In the genomic region with DNA sequence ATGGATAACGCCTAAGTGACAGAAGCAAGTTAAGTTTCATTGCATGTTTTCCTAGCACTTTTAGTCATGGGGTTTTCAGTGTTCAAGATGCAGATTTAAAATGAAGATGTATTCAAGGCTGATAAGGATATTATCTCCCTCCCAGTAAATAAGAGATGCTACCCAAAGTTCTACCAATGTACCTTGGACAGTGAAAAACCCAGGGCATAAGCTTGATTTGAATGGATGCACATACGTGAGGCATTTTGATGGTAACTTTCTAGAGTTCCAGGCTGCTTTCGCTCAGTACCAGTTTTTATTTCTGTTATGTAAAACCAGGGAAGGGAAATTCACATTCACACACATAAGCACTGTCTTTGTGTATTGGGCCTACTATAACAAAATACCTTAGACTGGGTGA, we compare ENCODE assay signal across 15 cellular contexts.
DNase-seq lines count a peak whose midpoint lies in the region; TF ChIP-seq lines count a peak whose summit lies in the region.
"Had no signal": no experiment of that assay in that cellular context is flagged by ENCODE, and none has a peak within 500 bp of the region (broad histone marks: within the 10 kb centered on the region; RNA-seq: fewer than 3 reads in every experiment).

No MANE protein-coding gene starts in this region.

- H3K4me2 ChIP-seq in BLaER1, result peak overlapping the region; percentile 92

- H3K36me3 ChIP-seq in BLaER1 (peaks cover 53% of the 10 kb centered on the region), HEK293 (ENCODE audit: control insufficient read depth in 2 of 2, insufficient read depth in 1 of 2, low read length in 2 of 2) (peaks cover 0 to 9% of the 10 kb centered on the region in 2 experiments; a peak in 1 of 3 replicates), prostate gland (no peaks in the 10 kb centered on the region)

- TF ChIP-seq POLR2A in prostate gland (IDR thresholded peaks at IDR 0.05), result no peak

- TF ChIP-seq CTCF in HEK293 (tag by site-specific recombination; IDR thresholded peaks at IDR 0.05) (no peak), nephron (IDR thresholded peaks at IDR 0.05; ENCODE audit: unreplicated experiment in 3 of 3) (no peak), prostate gland (IDR thresholded peaks at IDR 0.05) (no peak)

- WGBS in prostate gland, result 88% methylated on average over 3 of the region's 3 CpGs

- POLR2A ChIA-PET in HEK293 (lab: Yijun Ruan, JAX), result no interaction called here

- DNase-seq in activated T-helper 2 cell treated with anti-CD3 and anti-CD28 coated beads, Interferon-gamma antibody, Interleukin-2, Interleukin-4, amounts not matched to agents 10 μg/mL and 5 μg/mL and 100 μg/mL, durations not matched to agents 14 hours and 24 hours and 36 hours (ENCODE audit: low spot score), result no peak
- no peak for DNase-seq in NOMO-1 treated with DMSO at 0.1 percent for 48 hours (lab: John Stamatoyannopoulos, UW; ENCODE audit: unreplicated experiment)
- no peak for DNase-seq in occipital lobe (lab: John Stamatoyannopoulos, UW)
- no peak for DNase-seq in retina
- no peak for DNase-seq in prostate gland (ENCODE audit: low spot score)
- DNase-seq: GOT3; NCI-H1092 treated with DMSO at 0.1 percent for 48 hours; NCI-H1694 treated with DMSO at 0.1 percent for 48 hours; NCI-H345; NCI-H526 treated with DMSO at 0.1 percent for 48 hours; NK-92 treated with Interleukin-12 subunit alpha and Interleukin-12 subunit beta, amount 100 ng/mL, for 24 hours had no signal

- peaks cover 23% of the 10 kb centered on the region for H3K4me1 Mint-ChIP-seq in activated T-helper 2 cell treated with anti-CD3 and anti-CD28 coated beads, Interferon-gamma antibody, Interleukin-2, Interleukin-4, amounts not matched to agents 10 μg/mL and 5 μg/mL and 100 μg/mL, durations not matched to agents 14 hours and 24 hours and 36 hours (ENCODE audit: low read depth)
- peaks cover 64% of the 10 kb centered on the region for H3K4me1 Mint-ChIP-seq in nephron

- H3K36me3 Mint-ChIP-seq in activated T-helper 2 cell treated with anti-CD3 and anti-CD28 coated beads, Interferon-gamma antibody, Interleukin-2, Interleukin-4, amounts not matched to agents 10 μg/mL and 5 μg/mL and 100 μg/mL, durations not matched to agents 14 hours and 24 hours and 36 hours (ENCODE audit: low read depth), result peaks cover 45% of the 10 kb centered on the region
- peaks cover 33% of the 10 kb centered on the region for H3K36me3 Mint-ChIP-seq in nephron (ENCODE audit: low read depth)

- intact Hi-C loops in activated T-helper 2 cell treated with anti-CD3 and anti-CD28 coated beads, Interferon-gamma antibody, Interleukin-2, Interleukin-4, amounts not matched to agents 10 μg/mL and 5 μg/mL and 100 μg/mL, durations not matched to agents 14 hours and 24 hours and 36 hours (cut with micrococcal nuclease), result no loop called here
- intact Hi-C loops in prostate gland (cut with DNase I), result loop anchor here (10.0 kb wide), 1 partner anchor 88 kb away; a partner anchor contains a TSS

- H3K27me3 ChIP-seq in BLaER1, result no peaks in the 10 kb centered on the region
- no peaks in the 10 kb centered on the region for H3K27me3 ChIP-seq in prostate gland (replicated peaks; ENCODE audit: insufficient read depth)

- H3K27ac ChIP-seq in BLaER1 (peak overlapping the region; percentile 89), HEK293 (ENCODE audit: extremely low read depth, low read depth, low read length) (no peak overlapping the region), prostate gland (no peak overlapping the region)

- no peaks in the 10 kb centered on the region for H3K9me3 Mint-ChIP-seq in activated T-helper 2 cell treated with anti-CD3 and anti-CD28 coated beads, Interferon-gamma antibody, Interleukin-2, Interleukin-4, amounts not matched to agents 10 μg/mL and 5 μg/mL and 100 μg/mL, durations not matched to agents 14 hours and 24 hours and 36 hours
- no peaks in the 10 kb centered on the region for H3K9me3 Mint-ChIP-seq in nephron

- H3K27ac Mint-ChIP-seq in activated T-helper 2 cell treated with anti-CD3 and anti-CD28 coated beads, Interferon-gamma antibody, Interleukin-2, Interleukin-4, amounts not matched to agents 10 μg/mL and 5 μg/mL and 100 μg/mL, durations not matched to agents 14 hours and 24 hours and 36 hours, result peak overlapping the region; percentile 42
- peak overlapping the region in 2 of 3 experiments; percentile 6 to 73 for H3K27ac Mint-ChIP-seq in nephron

- no peaks in the 10 kb centered on the region for H3K27me3 Mint-ChIP-seq in activated T-helper 2 cell treated with anti-CD3 and anti-CD28 coated beads, Interferon-gamma antibody, Interleukin-2, Interleukin-4, amounts not matched to agents 10 μg/mL and 5 μg/mL and 100 μg/mL, durations not matched to agents 14 hours and 24 hours and 36 hours (ENCODE audit: low read depth)
- H3K27me3 Mint-ChIP-seq in nephron (ENCODE audit: low read depth), result no peaks in the 10 kb centered on the region

- H3K4me3 ChIP-seq in BLaER1 (no peak overlapping the region), HEK293 (ENCODE audit: low read depth, low read length) (no peak overlapping the region), prostate gland (no peak overlapping the region)
- H3K4me3 ChIP-seq: K562 had no signal

- peaks cover 91% of the 10 kb centered on the region for H3K4me1 ChIP-seq in BLaER1
- H3K4me1 ChIP-seq in HEK293 (ENCODE audit: control insufficient read depth, insufficient read depth, low read length), result 0 out of 2 replicates have a peak, but pooled peaks cover 2% of the 10 kb centered on the region
- H3K4me1 ChIP-seq in prostate gland (replicated peaks), result no peaks in the 10 kb centered on the region

- H4K20me1 ChIP-seq in BLaER1, result no peaks in the 10 kb centered on the region

- H3K9ac ChIP-seq in BLaER1, result peak overlapping the region; percentile 21; the same call in 1 of the 2 replicates

- no peak overlapping the region for H3K4me3 Mint-ChIP-seq in activated T-helper 2 cell treated with anti-CD3 and anti-CD28 coated beads, Interferon-gamma antibody, Interleukin-2, Interleukin-4, amounts not matched to agents 10 μg/mL and 5 μg/mL and 100 μg/mL, durations not matched to agents 14 hours and 24 hours and 36 hours (ENCODE audit: low read depth)
- no peak overlapping the region for H3K4me3 Mint-ChIP-seq in nephron

- H3K9me3 ChIP-seq in BLaER1 (no peaks in the 10 kb centered on the region), HEK293 (ENCODE audit: control insufficient read depth, insufficient read depth, low read depth, low read length) (no peaks in the 10 kb centered on the region), prostate gland (no peaks in the 10 kb centered on the region)

- CTCF ChIA-PET in HEK293 (lab: Yijun Ruan, JAX), result interaction anchor here (0.6 to 1.8 kb wide), 5 partner anchors 28 to 180 kb away, joined by 3 to 5 read pairs (median 4); no protein-coding TSS in a partner anchor

TF ChIP-seq in HEK293, 187 proteins besides CTCF, POLR2A, EP300 and RAD21 (continues in another document):
- TF ChIP-seq, protein P1, sequence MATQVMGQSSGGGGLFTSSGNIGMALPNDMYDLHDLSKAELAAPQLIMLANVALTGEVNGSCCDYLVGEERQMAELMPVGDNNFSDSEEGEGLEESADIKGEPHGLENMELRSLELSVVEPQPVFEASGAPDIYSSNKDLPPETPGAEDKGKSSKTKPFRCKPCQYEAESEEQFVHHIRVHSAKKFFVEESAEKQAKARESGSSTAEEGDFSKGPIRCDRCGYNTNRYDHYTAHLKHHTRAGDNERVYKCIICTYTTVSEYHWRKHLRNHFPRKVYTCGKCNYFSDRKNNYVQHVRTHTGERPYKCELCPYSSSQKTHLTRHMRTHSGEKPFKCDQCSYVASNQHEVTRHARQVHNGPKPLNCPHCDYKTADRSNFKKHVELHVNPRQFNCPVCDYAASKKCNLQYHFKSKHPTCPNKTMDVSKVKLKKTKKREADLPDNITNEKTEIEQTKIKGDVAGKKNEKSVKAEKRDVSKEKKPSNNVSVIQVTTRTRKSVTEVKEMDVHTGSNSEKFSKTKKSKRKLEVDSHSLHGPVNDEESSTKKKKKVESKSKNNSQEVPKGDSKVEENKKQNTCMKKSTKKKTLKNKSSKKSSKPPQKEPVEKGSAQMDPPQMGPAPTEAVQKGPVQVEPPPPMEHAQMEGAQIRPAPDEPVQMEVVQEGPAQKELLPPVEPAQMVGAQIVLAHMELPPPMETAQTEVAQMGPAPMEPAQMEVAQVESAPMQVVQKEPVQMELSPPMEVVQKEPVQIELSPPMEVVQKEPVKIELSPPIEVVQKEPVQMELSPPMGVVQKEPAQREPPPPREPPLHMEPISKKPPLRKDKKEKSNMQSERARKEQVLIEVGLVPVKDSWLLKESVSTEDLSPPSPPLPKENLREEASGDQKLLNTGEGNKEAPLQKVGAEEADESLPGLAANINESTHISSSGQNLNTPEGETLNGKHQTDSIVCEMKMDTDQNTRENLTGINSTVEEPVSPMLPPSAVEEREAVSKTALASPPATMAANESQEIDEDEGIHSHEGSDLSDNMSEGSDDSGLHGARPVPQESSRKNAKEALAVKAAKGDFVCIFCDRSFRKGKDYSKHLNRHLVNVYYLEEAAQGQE (tag by site-specific recombination; IDR thresholded peaks at IDR 0.05), result peak; percentile 81
- TF ChIP-seq ZNF324 (tag by site-specific recombination; IDR thresholded peaks at IDR 0.05) (no peak), ZNF623 (tag by site-specific recombination; IDR thresholded peaks at IDR 0.05) (no peak), SP3 (tag by site-specific recombination; IDR thresholded peaks at IDR 0.05) (no peak), ZNF335 (tag by site-specific recombination; conservative IDR thresholded peaks at IDR 0.05) (0 out of 2 replicates have a peak, but pooled peaks have one; percentile 1), ZNF248 (tag by site-specific recombination; IDR thresholded peaks at IDR 0.05) (no peak), ZNF629 (tag by site-specific recombination; IDR thresholded peaks at IDR 0.05) (no peak)
